Comparison of ENCODE assay signal across 1 cellular context in genomic region chr2:219058541-219059374, GRCh38.
TF ChIP-seq lines count a peak whose summit lies in the region.

No MANE protein-coding gene starts in this region.

TF ChIP-seq in H1, 55 proteins besides CTCF, POLR2A, EP300 and RAD21 (continued from another document):
- TF ChIP-seq ATF2 (IDR thresholded peaks at IDR 0.05; ENCODE audit: low read length) (no peak), EGR1 (IDR thresholded peaks at IDR 0.05; ENCODE audit: borderline replicate concordance, low read depth, low read length) (no peak), SIRT6 (IDR thresholded peaks at IDR 0.05; ENCODE audit: low read length) (no peak), SIX5 (IDR thresholded peaks at IDR 0.05; ENCODE audit: low read depth, low read length) (no peak), CTBP2 (IDR thresholded peaks at IDR 0.05; ENCODE audit: borderline replicate concordance, insufficient read depth, insufficient read length, low read length) (peak; percentile 19)
